Comparison of ENCODE assay signal across 13 cellular contexts in the genomic region with DNA sequence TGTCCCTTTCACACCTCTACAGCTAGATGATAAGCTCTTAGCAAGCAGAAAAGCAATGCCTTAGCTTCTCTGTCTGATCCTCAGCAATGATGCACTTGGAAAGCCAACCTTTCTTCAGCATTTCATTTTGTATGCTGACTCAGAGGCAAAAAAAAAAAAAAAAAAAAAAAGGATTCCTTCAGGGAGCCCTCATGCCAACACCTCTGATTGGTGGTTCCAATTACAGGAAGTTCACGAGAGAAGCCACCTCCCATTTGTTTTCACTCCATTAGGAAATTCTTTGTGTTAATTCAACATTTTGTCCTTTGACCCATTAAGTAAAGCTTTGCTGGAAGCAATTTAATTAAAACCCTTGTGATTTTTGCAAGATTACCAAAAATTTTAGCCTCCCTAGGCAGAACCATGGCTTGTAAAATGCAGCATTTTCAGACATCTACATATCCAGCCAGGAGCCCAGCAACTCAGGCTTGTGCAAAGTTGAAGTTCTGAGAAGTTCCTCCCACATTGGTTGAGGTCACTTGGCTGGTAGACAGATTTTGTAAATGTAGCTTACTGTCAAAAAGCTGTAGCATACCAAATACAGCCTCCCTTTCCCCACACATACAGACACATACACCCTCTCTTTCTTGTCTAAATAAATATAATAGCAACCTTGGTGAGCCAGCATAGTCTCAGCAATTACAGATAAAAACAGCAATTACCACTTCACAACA. TPM values are rescaled to one million over a fixed set of nuclear protein-coding genes. Genes with fewer than 3 reads are reported as not detected.
DNase-seq lines count a peak whose midpoint lies in the region; ATAC-seq and TF ChIP-seq lines count a peak whose summit lies in the region.
"Had no signal": no experiment of that assay in that cellular context is flagged by ENCODE, and none has a peak within 500 bp of the region (broad histone marks: within the 10 kb centered on the region; RNA-seq: fewer than 3 reads in every experiment).

No MANE protein-coding gene starts in this region.

- 18 to 31% methylated on average over 1 of the region's 1 CpG for WGBS in lung, 2 donors
- 7 to 19% methylated on average over 1 of the region's 1 CpG for WGBS in lower leg skin, 2 donors

- no peak for TF ChIP-seq CTCF in cardiac fibroblast (IDR thresholded peaks at IDR 0.05; ENCODE audit: low read depth, low read length)
- TF ChIP-seq CTCF in lung (IDR thresholded peaks at IDR 0.05; ENCODE audit: control extremely low read depth, extremely low read depth), result no peak
- TF ChIP-seq CTCF in lower leg skin (IDR thresholded peaks at IDR 0.05), result no peak

- H3K9me3 ChIP-seq in lung (ENCODE audit: control insufficient read depth in 2 of 2, insufficient read depth in 1 of 2, low read length in 1 of 2), result no peaks in the 10 kb centered on the region
- H3K9me3 ChIP-seq: upper lobe of left lung had no signal

- no peak overlapping the region for H3K4me3 ChIP-seq in cardiac fibroblast (replicated peaks in 1 of 2; ENCODE audit: low read depth in 2 of 2, low read length in 2 of 2)
- no peak overlapping the region for H3K4me3 ChIP-seq in lung
- no peak overlapping the region for H3K4me3 ChIP-seq in lower leg skin (ENCODE audit: low read depth, poor library complexity, severe bottlenecking)
- H3K4me3 ChIP-seq: SJSA1, upper lobe of left lung had no signal

- ATAC-seq in lung (ENCODE audit: insufficient read depth, low FRiP score) (peak; percentile 68), HG03045 (IDR thresholded peaks at IDR 0.05; ENCODE audit: unreplicated experiment) (no peak)

- H3K4me1 ChIP-seq in lung (ENCODE audit: control insufficient read depth in 2 of 2, insufficient read depth in 2 of 2, low read length in 2 of 2), result peaks cover 0 to 5% of the 10 kb centered on the region in 2 donors
- H3K4me1 ChIP-seq: SJSA1 had no signal

- no peaks in the 10 kb centered on the region for H3K36me3 ChIP-seq in lung (ENCODE audit: control insufficient read depth in 2 of 2, insufficient read depth in 2 of 2, low read length in 2 of 2)
- H3K36me3 ChIP-seq: SJSA1, upper lobe of left lung had no signal

- DNase-seq in A172 (ENCODE audit: low spot score) (peak; percentile 10), HT1080 (ENCODE audit: low read depth) (peak; percentile 26), cardiac fibroblast (ENCODE audit: low read depth in 2 of 2) (peak; percentile 5 to 60), lung (ENCODE audit: low spot score) (no peak), inferior parietal cortex (ENCODE audit: extremely low spot score) (no peak), NCI-H774 (lab: John Stamatoyannopoulos, UW) (no peak), lower leg skin (ENCODE audit: low spot score in 2 of 2) (no peak)
- DNase-seq: AML-193, NCI-H510A, upper lobe of left lung had no signal

- intact Hi-C loops in lower leg skin (cut with DNase I; ENCODE audit: low total_unique reads), result no loop called here

- H3K27ac ChIP-seq in lung (ENCODE audit: low read depth in 1 of 2, low read length in 1 of 2), result no peak overlapping the region
- H3K27ac ChIP-seq: SJSA1, upper lobe of left lung had no signal

- no peak for TF ChIP-seq POLR2A in lower leg skin (IDR thresholded peaks at IDR 0.05)

- H3K27me3 ChIP-seq in lung (ENCODE audit: control insufficient read depth, insufficient read depth), result no peaks in the 10 kb centered on the region
- H3K27me3 ChIP-seq: upper lobe of left lung had no signal

RNA-seq across cellular contexts. Expression of a gene that starts 27.1 kb away (rescaled TPM):
- total RNA-seq in A172 (2014; rRNA removed; shearing (Covaris generic)), result not detected in 2 replicates
- total RNA-seq in HT1080 (2014; rRNA removed; shearing (Covaris generic)), result not detected in 2 replicates
- polyA plus RNA-seq in HT1080 (2015; cell fraction: cytosol; rRNA removed), result not detected in 2 replicates
- polyA plus RNA-seq in HT1080 (2015; cell fraction: nucleus; rRNA removed), result not detected in 2 replicates
- total RNA-seq in lung (1 to 10 TPM; 3.0 to 3.9 TPM), lower leg skin (1 to 10 TPM in 3 of 4 donors, under 1 TPM in 1; 0.38 to 5.7 (median 2.7) TPM)
- under 1 TPM; 0.45 to 0.84 TPM for polyA plus RNA-seq in lung
- total RNA-seq: SJSA1, skeletal muscle tissue had no signal

Comparison
In these comparisons a context has a peak if more than half of its experiments do, and no peak if none do; other contexts are left out.
1. DNase-seq: peak in A172 (single experiment), HT1080 (single experiment) and cardiac fibroblast (2 of 2); none in lung (single experiment), inferior parietal cortex (single experiment), NCI-H774 (single experiment) and lower leg skin (0 of 2).